Comparison of ENCODE assay signal across 3 cellular contexts in genomic region chr4:180205276-180205675, GRCh38.
"Had no signal": no experiment of that assay in that cellular context is flagged by ENCODE, and none has a peak within 500 bp of the region (broad histone marks: within the 10 kb centered on the region; RNA-seq: fewer than 3 reads in every experiment).

No MANE protein-coding gene starts in this region.

- DNase-seq: GDM1, GF-D8 had no signal

- H3K4me3 ChIP-seq: GM12878 had no signal
